31 cellular contexts compared by ENCODE assay signal in genomic region chr3:67400476-67400875, GRCh38.
"Had no signal": no experiment of that assay in that cellular context is flagged by ENCODE, and none has a peak within 500 bp of the region (broad histone marks: within the 10 kb centered on the region; RNA-seq: fewer than 3 reads in every experiment).

No MANE protein-coding gene starts in this region.

- H3K4me1 ChIP-seq: neural progenitor cell, parathyroid adenoma, psoas muscle, spleen, suprapubic skin, testis, tibial artery, transverse colon, vagina had no signal

- H3K9me3 ChIP-seq: ovary, psoas muscle, suprapubic skin, testis, tibial artery, vagina had no signal

- H3K36me3 ChIP-seq: neural progenitor cell, ovary had no signal

- H3K9ac ChIP-seq: neural progenitor cell, parathyroid adenoma had no signal

- H3K27me3 ChIP-seq: neural progenitor cell, ovary, spleen, suprapubic skin, testis, tibial artery, transverse colon, vagina had no signal

- H3K79me2 ChIP-seq: parathyroid adenoma had no signal

- H3K27me3 Mint-ChIP-seq: progenitor cell of endocrine pancreas; stimulated activated memory B cell treated with anti-CD40 and anti-IgM and Interleukin-4, amounts not matched to agents 10 μg/mL and 1 μg/mL and 100 μg/mL, for 72 hours; stimulated activated naive CD8-positive, alpha-beta T cell treated with anti-CD3 and anti-CD28 coated beads, Interleukin-15, amount 100 ng/mL, for 72 hours; type B pancreatic cell had no signal

- H3K4me2 ChIP-seq: neural progenitor cell, smooth muscle cell had no signal

- FAIRE-seq: urothelium cell line had no signal

- H3K27ac ChIP-seq: neural progenitor cell, ovary, parathyroid adenoma, psoas muscle, skin epidermis, suprapubic skin, testis, tibial artery, transverse colon, vagina had no signal

- H3K4me3 ChIP-seq: neural progenitor cell, ovary, psoas muscle, skin epidermis, smooth muscle cell, spleen, suprapubic skin, testis, tibial artery, transverse colon, vagina had no signal

- H3K4me1 Mint-ChIP-seq: nephron; neural progenitor cell; stimulated activated memory B cell treated with anti-CD40 and anti-IgM and Interleukin-4, amounts not matched to agents 10 μg/mL and 1 μg/mL and 100 μg/mL, for 72 hours; stimulated activated naive CD8-positive, alpha-beta T cell treated with anti-CD3 and anti-CD28 coated beads, Interleukin-15, amount 100 ng/mL, for 72 hours had no signal

- H3K4me3 Mint-ChIP-seq: natural killer cell; nephron; neural progenitor cell; stimulated activated memory B cell treated with anti-CD40 and anti-IgM and Interleukin-4, amounts not matched to agents 10 μg/mL and 1 μg/mL and 100 μg/mL, for 72 hours; stimulated activated naive CD8-positive, alpha-beta T cell treated with anti-CD3 and anti-CD28 coated beads, Interleukin-15, amount 100 ng/mL, for 72 hours; type B pancreatic cell had no signal

- DNase-seq: natural killer cell; occipital lobe; ovary; posterior cingulate gyrus; psoas muscle; right cardiac atrium; spleen; stimulated activated CD4-positive, alpha-beta T cell treated with anti-CD3 and anti-CD28 coated beads, Interleukin-12 subunit alpha, Interleukin-12 subunit beta, amount 100 ng/mL, for 4 hours; stimulated activated CD4-positive, alpha-beta T cell treated with anti-CD3 and anti-CD28 coated beads, Interleukin-1b, Interleukin-23, amount 100 ng/mL, for 48 hours; stimulated activated CD4-positive, alpha-beta T cell treated with anti-CD3 and anti-CD28 coated beads, Interleukin-4, amount 100 ng/mL, for 1 hour; stimulated activated CD4-positive, alpha-beta T cell treated with anti-CD3 and anti-CD28 coated beads, Interleukin-4, amount 100 ng/mL, for 4 hours; stimulated activated CD8-positive, alpha-beta memory T cell treated with anti-CD3 and anti-CD28 coated beads, Interleukin-4, amount 100 ng/mL, for 48 hours; stimulated activated naive CD4-positive, alpha-beta T cell; stimulated activated naive CD8-positive, alpha-beta T cell treated with anti-CD3 and anti-CD28 coated beads, Interleukin-15, amount 100 ng/mL, for 72 hours; stimulated activated naive CD8-positive, alpha-beta T cell treated with anti-CD3 and anti-CD28 coated beads, Interleukin-15, Interleukin-2, amounts not matched to agents 100 U/mL and 50 U/mL, for 24 hours; substantia nigra; testis; tibial artery; transverse colon had no signal

- H3K27ac Mint-ChIP-seq: nephron; neural progenitor cell; progenitor cell of endocrine pancreas; stimulated activated memory B cell treated with anti-CD40 and anti-IgM and Interleukin-4, amounts not matched to agents 10 μg/mL and 1 μg/mL and 100 μg/mL, for 72 hours; stimulated activated naive CD8-positive, alpha-beta T cell treated with anti-CD3 and anti-CD28 coated beads, Interleukin-15, amount 100 ng/mL, for 72 hours; type B pancreatic cell had no signal

- ATAC-seq: natural killer cell; psoas muscle; right cardiac atrium; sciatic nerve; stimulated activated memory B cell treated with anti-CD40 and anti-IgM and Interleukin-4, amounts not matched to agents 10 μg/mL and 1 μg/mL and 100 μg/mL, for 72 hours; stimulated activated naive CD8-positive, alpha-beta T cell treated with anti-CD3 and anti-CD28 coated beads, Interleukin-15, amount 100 ng/mL, for 72 hours; stimulated activated naive CD8-positive, alpha-beta T cell treated with anti-CD3 and anti-CD28 coated beads, Interleukin-15, Interleukin-2, amounts not matched to agents 100 U/mL and 50 U/mL, for 24 hours had no signal

- H2AFZ ChIP-seq: neural progenitor cell, parathyroid adenoma had no signal

- H3K9me3 Mint-ChIP-seq: natural killer cell; nephron; neural progenitor cell; stimulated activated memory B cell treated with anti-CD40 and anti-IgM and Interleukin-4, amounts not matched to agents 10 μg/mL and 1 μg/mL and 100 μg/mL, for 72 hours; type B pancreatic cell had no signal
